Comparison of ENCODE assay signal across 20 cellular contexts in the genomic region with DNA sequence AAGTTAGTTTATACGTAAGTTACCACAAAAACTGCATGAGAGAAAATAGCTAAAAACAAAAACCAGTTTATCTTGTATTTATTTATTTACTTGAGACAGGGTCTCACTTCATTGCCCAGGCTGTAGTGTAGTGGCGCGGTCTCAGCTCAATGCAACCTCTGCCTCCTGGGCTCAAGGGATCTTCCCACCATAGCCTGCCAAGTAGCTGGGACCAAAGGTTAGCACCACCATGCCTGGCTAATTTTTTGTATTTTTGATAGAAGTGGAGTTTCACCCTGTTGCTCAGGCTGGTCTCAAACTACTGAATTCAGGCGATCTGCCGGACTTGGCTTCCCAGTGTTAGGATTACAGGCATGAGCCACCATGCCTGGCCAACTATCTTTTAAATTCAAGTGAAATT.
DNase-seq lines count a peak whose midpoint lies in the region; ATAC-seq and TF ChIP-seq lines count a peak whose summit lies in the region.
"Had no signal": no experiment of that assay in that cellular context is flagged by ENCODE, and none has a peak within 500 bp of the region (broad histone marks: within the 10 kb centered on the region; RNA-seq: fewer than 3 reads in every experiment).

No MANE protein-coding gene starts in this region.

- H3K27ac Mint-ChIP-seq in nephron (peak overlapping the region in 2 of 3 experiments; percentile 40 to 53), endodermal cell (no peak overlapping the region)
- H3K27ac Mint-ChIP-seq: B cell; CD4-positive, alpha-beta T cell; CD8-positive, alpha-beta T cell had no signal

- TF ChIP-seq POLR2A in right lobe of liver (IDR thresholded peaks at IDR 0.05) (no peak), heart left ventricle (IDR thresholded peaks at IDR 0.05) (no peak)

- POLR2A ChIA-PET in A673 (lab: Charles Lee; ENCODE audit: low non-redundant PET), result no interaction called here

- H3K27me3 Mint-ChIP-seq in nephron (ENCODE audit: low read depth) (no peaks in the 10 kb centered on the region), endodermal cell (ENCODE audit: insufficient read depth) (no peaks in the 10 kb centered on the region)
- H3K27me3 Mint-ChIP-seq: B cell; CD4-positive, alpha-beta T cell had no signal

- H3K9me3 Mint-ChIP-seq in nephron, result no peaks in the 10 kb centered on the region
- H3K9me3 Mint-ChIP-seq in endodermal cell, result peaks cover 4% of the 10 kb centered on the region

- intact Hi-C loops in A673 (cut with micrococcal nuclease; ENCODE audit: unreplicated experiment) (no loop called here), right lobe of liver (cut with DNase I) (no loop called here), heart left ventricle (cut with DNase I) (loop anchor here in 2 of 10 donors (5.0 to 10.0 kb wide), 2 partner anchors 276 to 279 kb away; partner anchors contain the start of gene PLXDC2 (in 2 of the 2))

- ATAC-seq in right lobe of liver (peak; percentile 72 to 89 (median 77)), heart left ventricle (no peak)
- ATAC-seq: CD8-positive, alpha-beta T cell; GM12878 had no signal

- no TSS peak for BruUV-seq in A673 (replicated peaks; lab: Mats Ljungman, UMichigan)

- H3K27me3 ChIP-seq in A673 (replicated peaks; ENCODE audit: insufficient read depth, low read depth, low read length, poor library complexity) (no peaks in the 10 kb centered on the region), right lobe of liver (no peaks in the 10 kb centered on the region), endodermal cell (ENCODE audit: control insufficient read depth, insufficient read depth, low read length, poor library complexity, severe bottlenecking) (no peaks in the 10 kb centered on the region), heart left ventricle (no peaks in the 10 kb centered on the region)
- H3K27me3 ChIP-seq: BLaER1 treated with 17β-estradiol and CSF1 and Interleukin-3, amounts not matched to agents 10 nM and 100 nM had no signal

- WGBS in right lobe of liver (ENCODE audit: insufficient coverage, low coverage, low lambda C conversion rate, missing lambda C conversion rate), result 40% methylated on average over 5 of the region's 5 CpGs
- WGBS in endodermal cell (ENCODE audit: insufficient coverage in 1 of 2, insufficient read length in 1 of 2), 2 experiments, result 86% methylated on average over 5 of the region's 5 CpGs; no CpG with 5 or more reads in 1 of the 2 experiments
- 76 to 97% (median 84%) methylated on average over 5 of the region's 5 CpGs for WGBS in heart left ventricle, 4 donors

- no peaks in the 10 kb centered on the region for H3K36me3 ChIP-seq in A673 (ENCODE audit: insufficient read depth, low read length, poor library complexity, severe bottlenecking)
- H3K36me3 ChIP-seq in SK-N-MC (ENCODE audit: insufficient read depth, low read length), result no peaks in the 10 kb centered on the region
- no peaks in the 10 kb centered on the region for H3K36me3 ChIP-seq in right lobe of liver
- H3K36me3 ChIP-seq in endodermal cell (ENCODE audit: control insufficient read depth, insufficient read depth, low read length), result no peaks in the 10 kb centered on the region
- no peaks in the 10 kb centered on the region for H3K36me3 ChIP-seq in heart left ventricle

- peaks cover 10% of the 10 kb centered on the region for H3K4me1 ChIP-seq in A673 (ENCODE audit: insufficient read depth, low read length, poor library complexity, severe bottlenecking)
- no peaks in the 10 kb centered on the region for H3K4me1 ChIP-seq in right lobe of liver
- H3K4me1 ChIP-seq in endodermal cell (ENCODE audit: control insufficient read depth, insufficient read depth, low read length), result no peaks in the 10 kb centered on the region
- H3K4me1 ChIP-seq in heart left ventricle, result peaks cover 0 to 15% (median 0%) of the 10 kb centered on the region in 12 donors
- H3K4me1 ChIP-seq: Caco-2 had no signal

- TF ChIP-seq CTCF in A673 (conservative IDR thresholded peaks at IDR 0.05; ENCODE audit: low read depth, low read length), result no peak
- no peak for TF ChIP-seq CTCF in right lobe of liver (IDR thresholded peaks at IDR 0.05)
- no peak for TF ChIP-seq CTCF in nephron (IDR thresholded peaks at IDR 0.05; ENCODE audit: unreplicated experiment in 3 of 3)
- TF ChIP-seq CTCF in endodermal cell (conservative IDR thresholded peaks at IDR 0.05), result no peak
- TF ChIP-seq CTCF in heart left ventricle (IDR thresholded peaks at IDR 0.05), result no peak

- H3K27ac ChIP-seq in A673 (ENCODE audit: low read depth, low read length, poor library complexity, severe bottlenecking), result peak overlapping the region; percentile 1
- peak overlapping the region; percentile 78 for H3K27ac ChIP-seq in SK-N-MC
- H3K27ac ChIP-seq in right lobe of liver, result no peak overlapping the region
- H3K27ac ChIP-seq in endodermal cell (ENCODE audit: low read depth, low read length), result no peak overlapping the region
- H3K27ac ChIP-seq in heart left ventricle, result no peak overlapping the region
- H3K27ac ChIP-seq: BLaER1 treated with 17β-estradiol and CSF1 and Interleukin-3, amounts not matched to agents 10 nM and 100 nM; C4-2B had no signal

- H3K9ac ChIP-seq in SK-N-MC (ENCODE audit: insufficient read length), result no peak overlapping the region
- H3K9ac ChIP-seq in endodermal cell (ENCODE audit: extremely low read depth, low read length, poor library complexity, severe bottlenecking), result no peak overlapping the region
- H3K9ac ChIP-seq: BLaER1 treated with 17β-estradiol and CSF1 and Interleukin-3, amounts not matched to agents 10 nM and 100 nM had no signal

- H3K4me3 Mint-ChIP-seq in nephron (no peak overlapping the region), endodermal cell (no peak overlapping the region)
- H3K4me3 Mint-ChIP-seq: B cell; CD4-positive, alpha-beta T cell; CD8-positive, alpha-beta T cell had no signal

- H3K4me1 Mint-ChIP-seq in nephron (peaks cover 32% of the 10 kb centered on the region), endodermal cell (no peaks in the 10 kb centered on the region)
- H3K4me1 Mint-ChIP-seq: B cell had no signal

- no peak overlapping the region for H3K4me3 ChIP-seq in A673 (ENCODE audit: low read depth, low read length, poor library complexity, severe bottlenecking)
- H3K4me3 ChIP-seq in SK-N-MC, result no peak overlapping the region
- H3K4me3 ChIP-seq in right lobe of liver, result no peak overlapping the region
- no peak overlapping the region for H3K4me3 ChIP-seq in endodermal cell (ENCODE audit: low read length)
- H3K4me3 ChIP-seq in heart left ventricle, result no peak overlapping the region
- H3K4me3 ChIP-seq: BLaER1 treated with 17β-estradiol and CSF1 and Interleukin-3, amounts not matched to agents 10 nM and 100 nM; GM12878 had no signal

- H3K36me3 Mint-ChIP-seq in nephron (ENCODE audit: low read depth) (peaks cover 4% of the 10 kb centered on the region), endodermal cell (ENCODE audit: low read depth) (peaks cover 4% of the 10 kb centered on the region)
- H3K36me3 Mint-ChIP-seq: CD8-positive, alpha-beta T cell had no signal

- no peak for DNase-seq in A673 (ENCODE audit: low spot score)
- DNase-seq in SK-N-MC (ENCODE audit: low read depth, low spot score), result no peak
- peak in 2 of 3 donors; percentile 46 to 70 for DNase-seq in right lobe of liver
- DNase-seq in GM03348 (ENCODE audit: low spot score), result no peak
- DNase-seq in endodermal cell, result no peak
- no peak for DNase-seq in heart left ventricle
- no peak for DNase-seq in stimulated activated CD4-positive, alpha-beta T cell treated with anti-CD3 and anti-CD28 coated beads, Interleukin-4, amount 100 ng/mL, for 1 hour
- DNase-seq: 8988T; AML-193; Caco-2; Calu3; CD4-positive, alpha-beta T cell; CD8-positive, alpha-beta T cell; DMS79 treated with DMSO at 0.1 percent for 48 hours; GF-D8 had no signal

- CTCF ChIA-PET in A673 (lab: Charles Lee), result no interaction called here

- H3K9me3 ChIP-seq in A673 (ENCODE audit: low read depth, low read length, poor library complexity, severe bottlenecking) (no peaks in the 10 kb centered on the region), SK-N-MC (ENCODE audit: low read depth, low read length) (no peaks in the 10 kb centered on the region), right lobe of liver (no peaks in the 10 kb centered on the region), endodermal cell (ENCODE audit: control insufficient read depth, low read length) (no peaks in the 10 kb centered on the region), heart left ventricle (peaks cover 0 to 13% (median 0%) of the 10 kb centered on the region in 12 donors)
- H3K9me3 ChIP-seq: Caco-2 had no signal

Comparison
In these comparisons a context has a peak if more than half of its experiments do, and no peak if none do; other contexts are left out.
1. DNase-seq: peak in right lobe of liver (2 of 3); none in A673 (single experiment), SK-N-MC (single experiment), GM03348 (single experiment), endodermal cell (single experiment), heart left ventricle (0 of 5) and stimulated activated CD4-positive, alpha-beta T cell treated with anti-CD3 and anti-CD28 coated beads, Interleukin-4, amount 100 ng/mL, for 1 hour (single experiment).
2. H3K27ac ChIP-seq: peak in A673 (single experiment) and SK-N-MC (single experiment); none in right lobe of liver (0 of 3), endodermal cell (single experiment) and heart left ventricle (0 of 12).
3. ATAC-seq: peak in right lobe of liver (4 of 4); none in heart left ventricle (0 of 4).